Comparison of ENCODE assay signal across 20 cellular contexts in the genomic region with DNA sequence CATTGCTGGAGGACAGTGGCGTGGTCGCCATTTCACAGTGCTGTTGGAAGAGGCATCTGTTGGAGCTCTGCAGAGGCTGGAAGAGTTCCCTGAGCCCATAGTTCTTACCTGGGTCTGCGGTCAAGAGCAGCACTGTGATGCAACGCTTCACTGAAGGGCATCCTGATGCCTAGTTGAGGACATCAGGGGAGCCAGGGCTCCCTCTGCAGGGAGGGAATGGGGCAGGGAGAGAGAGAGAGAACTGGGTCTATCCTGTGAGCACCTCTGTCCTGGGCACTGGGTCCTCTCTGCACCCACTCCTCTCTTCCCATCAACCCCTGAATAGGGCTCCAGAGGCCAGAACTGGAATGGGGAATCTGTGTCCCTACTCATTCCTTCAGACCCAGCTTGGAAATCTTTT. TPM values are rescaled to one million over a fixed set of nuclear protein-coding genes. Genes with fewer than 3 reads are reported as not detected.
A peak's percentile ranks its signal among the peaks of the same experiment; 100 is the strongest.
DNase-seq lines count a peak whose midpoint lies in the region; ATAC-seq, FAIRE-seq and TF ChIP-seq lines count a peak whose summit lies in the region.
"Had no signal": no experiment of that assay in that cellular context is flagged by ENCODE, and none has a peak within 500 bp of the region (broad histone marks: within the 10 kb centered on the region; RNA-seq: fewer than 3 reads in every experiment).

No MANE protein-coding gene starts in this region.

- H3K4me3 ChIP-seq in DND-41 (ENCODE audit: low read depth in 1 of 2, low read length in 2 of 2) (no peak overlapping the region), Loucy (ENCODE audit: low read length, poor library complexity, severe bottlenecking) (no peak overlapping the region), H1 (ENCODE audit: extremely low read depth in 1 of 4, insufficient read depth in 2 of 4, low read depth in 3 of 4, low read length in 4 of 4) (no peak overlapping the region), hepatocyte (no peak overlapping the region)
- H3K4me3 ChIP-seq: gastrocnemius medialis, lung, SK-N-MC, smooth muscle cell, tibial artery had no signal

- H3K4me1 ChIP-seq in DND-41 (ENCODE audit: insufficient read depth, low read length): no peaks in the 10 kb centered on the region
- H3K4me1 ChIP-seq in Loucy (ENCODE audit: insufficient read depth, low read length, poor library complexity, severe bottlenecking): no peaks in the 10 kb centered on the region
- no peaks in the 10 kb centered on the region for H3K4me1 ChIP-seq in H1 (replicated peaks in 1 of 4; ENCODE audit: control insufficient read depth in 3 of 4, insufficient read depth in 4 of 4, low read length in 3 of 4)
- peaks cover 3% of the 10 kb centered on the region for H3K4me1 ChIP-seq in hepatocyte (ENCODE audit: insufficient read depth)
- H3K4me1 ChIP-seq: gastrocnemius medialis had no signal

- H2AK5ac ChIP-seq in H1 (ENCODE audit: low read depth, low read length): no peak overlapping the region

- no peak overlapping the region for H2BK120ac ChIP-seq in H1 (replicated peaks; ENCODE audit: low read depth, low read length)

- no peaks in the 10 kb centered on the region for H4K20me1 ChIP-seq in DND-41 (ENCODE audit: insufficient read depth, low read length)
- no peaks in the 10 kb centered on the region for H4K20me1 ChIP-seq in Loucy (ENCODE audit: insufficient read depth, low read length, poor library complexity, severe bottlenecking)
- no peaks in the 10 kb centered on the region for H4K20me1 ChIP-seq in H1 (replicated peaks in 1 of 2; ENCODE audit: control insufficient read depth in 1 of 2, insufficient read depth in 2 of 2, low read length in 2 of 2)
- H4K20me1 ChIP-seq in hepatocyte (ENCODE audit: insufficient read depth, poor library complexity, severe bottlenecking): no peaks in the 10 kb centered on the region

- no peak overlapping the region for H4K5ac ChIP-seq in H1 (ENCODE audit: insufficient read length, low read depth, low read length)

- WGBS in H1 (ENCODE audit: extremely low coverage in 1 of 2, insufficient coverage in 1 of 2, insufficient read length in 1 of 2, insufficient replicate concordance in 2 of 2, low coverage in 1 of 2, low lambda C conversion rate in 2 of 2, missing lambda C conversion rate in 1 of 2), 2 experiments: 71% methylated on average over 4 of the region's 4 CpGs; no CpG with 5 or more reads in 1 of the 2 experiments
- WGBS in hepatocyte (ENCODE audit: low lambda C conversion rate, missing lambda C conversion rate): 77% methylated on average over 4 of the region's 4 CpGs

- H3K27me3 ChIP-seq in DND-41 (ENCODE audit: insufficient read depth, low read length, poor library complexity) (peaks cover 6% of the 10 kb centered on the region), Loucy (ENCODE audit: insufficient read depth, low read length, poor library complexity, severe bottlenecking) (no peaks in the 10 kb centered on the region), H1 (replicated peaks in 1 of 4; ENCODE audit: control insufficient read depth in 3 of 4, extremely low read depth in 1 of 4, insufficient read depth in 3 of 4, low read length in 3 of 4) (no peaks in the 10 kb centered on the region), hepatocyte (no peaks in the 10 kb centered on the region)
- H3K27me3 ChIP-seq: gastrocnemius medialis, tibial artery had no signal

- no peak overlapping the region for H2BK15ac ChIP-seq in H1 (ENCODE audit: low read length)

- H3K4me2 ChIP-seq in DND-41 (ENCODE audit: insufficient read depth, low read length) (no peak overlapping the region), Loucy (ENCODE audit: low read depth, low read length, poor library complexity, severe bottlenecking) (no peak overlapping the region), H1 (ENCODE audit: insufficient read depth in 1 of 2, low read depth in 2 of 2, low read length in 2 of 2) (no peak overlapping the region), hepatocyte (no peak overlapping the region)
- H3K4me2 ChIP-seq: smooth muscle cell had no signal

- H3K18ac ChIP-seq in H1 (ENCODE audit: extremely low read depth, low read length): peak overlapping the region; percentile 65; the same call in 1 of the 2 replicates

- no peaks in the 10 kb centered on the region for H3K79me1 ChIP-seq in H1 (ENCODE audit: low read depth, low read length)

- no peak overlapping the region for H3K4ac ChIP-seq in H1 (replicated peaks; ENCODE audit: insufficient read length, low read depth, low read length)

- TF ChIP-seq RAD21 in H1 (IDR thresholded peaks at IDR 0.05 in 1 of 2, conservative IDR thresholded peaks at IDR 0.05 in 1 of 2; ENCODE audit: low read depth in 2 of 2, low read length in 2 of 2): peak; percentile 66 to 75

- H2BK20ac ChIP-seq in H1 (ENCODE audit: low read length): no peak overlapping the region

- no peaks in the 10 kb centered on the region for H3K23me2 ChIP-seq in H1 (ENCODE audit: low read depth, low read length)

- no peak overlapping the region for H2BK12ac ChIP-seq in H1 (ENCODE audit: low read depth, low read length)

- H2BK5ac ChIP-seq in H1 (ENCODE audit: low read depth, low read length): no peak overlapping the region

- H4K8ac ChIP-seq in H1 (ENCODE audit: extremely low read depth, insufficient read depth, low read length): no peak overlapping the region

- TF ChIP-seq CTCF in DND-41 (IDR thresholded peaks at IDR 0.05; ENCODE audit: borderline replicate concordance, extremely low read depth, low read length, poor library complexity, severe bottlenecking) (peak; percentile 24), Loucy (conservative IDR thresholded peaks at IDR 0.05; ENCODE audit: low read length) (peak; percentile 38), H1 (IDR thresholded peaks at IDR 0.05; ENCODE audit: control extremely low read depth in 1 of 3, insufficient read depth in 1 of 3, low read depth in 1 of 3, low read length in 3 of 3) (peak; percentile 65 to 75 (median 70)), hepatocyte (IDR thresholded peaks at IDR 0.05; ENCODE audit: poor library complexity) (no peak)

- no peak for TF ChIP-seq EP300 in H1 (IDR thresholded peaks at IDR 0.05; ENCODE audit: borderline replicate concordance in 1 of 2, low read depth in 2 of 2, low read length in 2 of 2)

- H3K23ac ChIP-seq in H1 (ENCODE audit: insufficient read length): no peak overlapping the region

- TF ChIP-seq POLR2A in H1 (IDR thresholded peaks at IDR 0.05; ENCODE audit: control extremely low read depth in 1 of 2, low read depth in 2 of 2, low read length in 2 of 2): no peak

- H3K9me3 ChIP-seq in DND-41 (ENCODE audit: insufficient read depth, low read length, severe bottlenecking) (no peaks in the 10 kb centered on the region), Loucy (ENCODE audit: insufficient read depth, low read depth, low read length) (no peaks in the 10 kb centered on the region), H1 (ENCODE audit: insufficient read depth in 2 of 2, low read depth in 1 of 2, low read length in 1 of 2) (no peaks in the 10 kb centered on the region), hepatocyte (ENCODE audit: low read depth) (no peaks in the 10 kb centered on the region)
- H3K9me3 ChIP-seq: gastrocnemius medialis, tibial artery had no signal

- no peaks in the 10 kb centered on the region for H3K36me3 ChIP-seq in DND-41 (ENCODE audit: insufficient read depth, low read length)
- no peaks in the 10 kb centered on the region for H3K36me3 ChIP-seq in Loucy (ENCODE audit: insufficient read depth, low read length)
- no peaks in the 10 kb centered on the region for H3K36me3 ChIP-seq in H1 (ENCODE audit: control insufficient read depth in 2 of 4, insufficient read depth in 4 of 4, low read length in 3 of 4)
- H3K36me3 ChIP-seq in hepatocyte (replicated peaks; ENCODE audit: insufficient read depth, low read depth): no peaks in the 10 kb centered on the region
- H3K36me3 ChIP-seq: gastrocnemius medialis, tibial artery had no signal

- no peak overlapping the region for H4K91ac ChIP-seq in H1 (replicated peaks; ENCODE audit: insufficient read length, low read length)

- ATAC-seq in DND-41 (ENCODE audit: insufficient read depth, low read depth): no peak
- no peak for ATAC-seq in GM19324 (IDR thresholded peaks at IDR 0.05; ENCODE audit: low FRiP score, unreplicated experiment)
- ATAC-seq: gastrocnemius medialis had no signal

- no peak for FAIRE-seq in H1 (lab: Jason Lieb, UNC)

- CTCF ChIA-PET in H1 (lab: Charles Lee; ENCODE audit: partially characterized antibody): interaction anchor here (0.6 to 9.9 kb wide), 16 partner anchors 9 to 548 kb away, joined by 3 to 122 read pairs (median 4); a partner anchor contains a TSS

- H3K9me2 ChIP-seq in Loucy (replicated peaks; ENCODE audit: low read depth, low read length) (no peaks in the 10 kb centered on the region), hepatocyte (replicated peaks; ENCODE audit: insufficient read depth) (no peaks in the 10 kb centered on the region)

- POLR2A ChIA-PET in H1 (lab: Charles Lee; ENCODE audit: partially characterized antibody): interaction anchor here (0.9 to 4.5 kb wide), 4 partner anchors 24 to 37 kb away, joined by 3 to 30 read pairs (median 4); a partner anchor contains a TSS

- no peak overlapping the region for H3K9ac ChIP-seq in DND-41 (ENCODE audit: low read depth, low read length)
- H3K9ac ChIP-seq in Loucy (ENCODE audit: low read depth, low read length, poor library complexity, severe bottlenecking): no peak overlapping the region
- H3K9ac ChIP-seq in H1 (replicated peaks in 1 of 4; ENCODE audit: extremely low read depth in 1 of 4, low read depth in 3 of 4, low read length in 3 of 4): no peak overlapping the region

- DNase-seq in DND-41: no peak
- DNase-seq in H1 (ENCODE audit: low read depth in 1 of 2, low spot score in 2 of 2): peak; percentile 21 to 56
- DNase-seq in kidney tubule cell (ENCODE audit: low spot score): peak; percentile 38
- no peak for DNase-seq in NCI-H345 treated with DMSO at 0.1 percent for 48 hours (lab: John Stamatoyannopoulos, UW; ENCODE audit: unreplicated experiment)
- DNase-seq in hepatocyte (ENCODE audit: low spot score): no peak
- DNase-seq in stimulated activated CD4-positive, alpha-beta T cell treated with anti-CD3 and anti-CD28 coated beads, Interleukin-1b, Interleukin-23, amount 100 ng/mL, for 48 hours: no peak
- DNase-seq: activated CD4-positive, alpha-beta T cell treated with anti-CD3 and anti-CD28 coated beads, Interleukin-2, amount 50 U/mL, for 1 hour; effector memory CD4-positive, alpha-beta T cell; gastrocnemius medialis; naive B cell; NCI-H1105 treated with DMSO at 0.1 percent for 48 hours; NCI-H2227 treated with DMSO at 0.1 percent for 48 hours; T-helper 9 cell; tibial artery had no signal

- no peak overlapping the region for H2AFZ ChIP-seq in DND-41 (ENCODE audit: low read depth, low read length)
- H2AFZ ChIP-seq in Loucy (ENCODE audit: low read length): no peak overlapping the region
- H2AFZ ChIP-seq in H1 (ENCODE audit: low read length): peak overlapping the region; percentile 85
- H2AFZ ChIP-seq in hepatocyte: no peak overlapping the region

- no peak overlapping the region for H3K56ac ChIP-seq in H1 (replicated peaks; ENCODE audit: insufficient read length, low read depth, low read length)

- H3K27ac ChIP-seq in DND-41 (ENCODE audit: low read length) (no peak overlapping the region), H1 (ENCODE audit: low read depth, low read length) (no peak overlapping the region), hepatocyte (no peak overlapping the region)
- H3K27ac ChIP-seq: gastrocnemius medialis, SK-N-MC, tibial artery had no signal

- no peaks in the 10 kb centered on the region for H3F3A ChIP-seq in Loucy (ENCODE audit: low read depth)

- H3K79me2 ChIP-seq in DND-41 (ENCODE audit: insufficient read depth, low read length) (no peaks in the 10 kb centered on the region), Loucy (ENCODE audit: insufficient read depth, low read length) (no peaks in the 10 kb centered on the region), H1 (ENCODE audit: control insufficient read depth in 1 of 2, insufficient read depth in 2 of 2, low read length in 2 of 2) (no peaks in the 10 kb centered on the region), hepatocyte (no peaks in the 10 kb centered on the region)

- no peak overlapping the region for H3K14ac ChIP-seq in H1 (ENCODE audit: insufficient read length)

RNA-seq across cellular contexts. Expression of a gene that starts 23.9 kb away (rescaled TPM):
- total RNA-seq in H1 (2021; fragmentation: NEBNext Ultra II Directional; extraction: Animal tissue kit (Norgen Biotek cat#: 25700)): 0.10 and 0.50 TPM in 2 replicates
- 0.06 and 0.24 TPM in 2 replicates for polyA plus RNA-seq in H1 (2011; rRNA removed)
- polyA plus RNA-seq in H1 (2011; cell fraction: cytosol; rRNA removed): 0.03 TPM
- polyA plus RNA-seq in H1 (2011; cell fraction: nucleus; rRNA removed): 0.10 TPM
- 0.09 to 0.11 TPM in 2 of 4 replicates, not detected in the others for polyA plus RNA-seq in H1 (2012, experiment 1 of 2)
- not detected for polyA plus RNA-seq in H1 (2012, experiment 2 of 2)
- polyA plus RNA-seq in H1 (2013, experiment 1 of 2): 0.08 TPM
- 0.17 TPM for polyA plus RNA-seq in H1 (2013, experiment 2 of 2)
- polyA minus RNA-seq in H1 (2011; rRNA and poly(A)+ RNA removed): not detected in 2 replicates
- not detected for polyA minus RNA-seq in H1 (2011; cell fraction: cytosol; rRNA and poly(A)+ RNA removed)
- polyA minus RNA-seq in H1 (2011; cell fraction: nucleus; rRNA and poly(A)+ RNA removed): not detected
- 0.10 and 0.40 TPM in 2 replicates for total RNA-seq in hepatocyte
- polyA plus RNA-seq in hepatocyte: 0.17 TPM in 1 of 2 replicates, not detected in the other
- total RNA-seq: gastrocnemius medialis, smooth muscle cell had no signal
- polyA plus RNA-seq: BJ, smooth muscle cell had no signal

RNA-seq across cellular contexts. Expression of a gene that starts 37.0 kb away (rescaled TPM):
- 2,661 and 2,701 TPM in 2 replicates for total RNA-seq in H1 (2021; fragmentation: NEBNext Ultra II Directional; extraction: Animal tissue kit (Norgen Biotek cat#: 25700))
- 6,179 and 7,468 TPM in 2 replicates for polyA plus RNA-seq in H1 (2011; rRNA removed)
- 5,894 TPM for polyA plus RNA-seq in H1 (2011; cell fraction: cytosol; rRNA removed)
- 4,842 TPM for polyA plus RNA-seq in H1 (2011; cell fraction: nucleus; rRNA removed)
- 3,669 to 3,863 TPM (median 3,701 TPM) in 4 replicates for polyA plus RNA-seq in H1 (2012, experiment 1 of 2)
- polyA plus RNA-seq in H1 (2012, experiment 2 of 2): 4,373 TPM
- polyA plus RNA-seq in H1 (2013, experiment 1 of 2): 2,392 TPM
- polyA plus RNA-seq in H1 (2013, experiment 2 of 2): 2,410 TPM
- polyA minus RNA-seq in H1 (2011; rRNA and poly(A)+ RNA removed): 2,760 and 3,109 TPM in 2 replicates
- 967 TPM for polyA minus RNA-seq in H1 (2011; cell fraction: cytosol; rRNA and poly(A)+ RNA removed)
- polyA minus RNA-seq in H1 (2011; cell fraction: nucleus; rRNA and poly(A)+ RNA removed): 1,051 TPM
- 961 and 1,236 TPM in 2 replicates for total RNA-seq in hepatocyte
- 249 and 267 TPM in 2 replicates for polyA plus RNA-seq in hepatocyte

Comparison
In these comparisons a context has a peak if more than half of its experiments do, and no peak if none do; other contexts are left out.
1. DNase-seq: peak in H1 (2 of 2) and kidney tubule cell (single experiment); none in DND-41 (single experiment), NCI-H345 treated with DMSO at 0.1 percent for 48 hours (single experiment), hepatocyte (single experiment) and stimulated activated CD4-positive, alpha-beta T cell treated with anti-CD3 and anti-CD28 coated beads, Interleukin-1b, Interleukin-23, amount 100 ng/mL, for 48 hours (single experiment).